In the genomic region with DNA sequence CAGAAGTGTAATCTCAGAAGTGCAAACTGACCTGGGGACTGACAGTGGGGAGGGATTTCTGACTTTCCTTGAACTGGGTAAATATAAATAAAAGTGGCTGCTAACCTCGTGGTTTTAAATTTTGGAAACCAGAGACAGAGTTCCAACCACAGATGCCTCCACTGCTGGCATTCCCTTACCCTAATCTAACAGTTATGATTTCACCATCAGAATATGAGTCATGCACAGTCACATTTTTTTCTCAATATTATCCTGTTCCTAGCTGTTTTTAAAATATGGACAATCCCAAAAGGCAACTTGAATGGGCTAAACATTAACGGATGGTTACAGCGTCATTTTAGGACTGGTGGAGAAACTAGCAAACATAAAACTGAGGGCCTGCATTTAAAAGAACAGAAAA, we compare ENCODE assay signal across 1 cellular context.
TF ChIP-seq lines count a peak whose summit lies in the region.

No MANE protein-coding gene starts in this region.

TF ChIP-seq in SK-N-SH treated with all-trans-retinoic acid at 6 μM for 48 hours, 23 proteins besides CTCF, POLR2A, EP300 and RAD21 (continued from another document):
- TF ChIP-seq, protein P1, sequence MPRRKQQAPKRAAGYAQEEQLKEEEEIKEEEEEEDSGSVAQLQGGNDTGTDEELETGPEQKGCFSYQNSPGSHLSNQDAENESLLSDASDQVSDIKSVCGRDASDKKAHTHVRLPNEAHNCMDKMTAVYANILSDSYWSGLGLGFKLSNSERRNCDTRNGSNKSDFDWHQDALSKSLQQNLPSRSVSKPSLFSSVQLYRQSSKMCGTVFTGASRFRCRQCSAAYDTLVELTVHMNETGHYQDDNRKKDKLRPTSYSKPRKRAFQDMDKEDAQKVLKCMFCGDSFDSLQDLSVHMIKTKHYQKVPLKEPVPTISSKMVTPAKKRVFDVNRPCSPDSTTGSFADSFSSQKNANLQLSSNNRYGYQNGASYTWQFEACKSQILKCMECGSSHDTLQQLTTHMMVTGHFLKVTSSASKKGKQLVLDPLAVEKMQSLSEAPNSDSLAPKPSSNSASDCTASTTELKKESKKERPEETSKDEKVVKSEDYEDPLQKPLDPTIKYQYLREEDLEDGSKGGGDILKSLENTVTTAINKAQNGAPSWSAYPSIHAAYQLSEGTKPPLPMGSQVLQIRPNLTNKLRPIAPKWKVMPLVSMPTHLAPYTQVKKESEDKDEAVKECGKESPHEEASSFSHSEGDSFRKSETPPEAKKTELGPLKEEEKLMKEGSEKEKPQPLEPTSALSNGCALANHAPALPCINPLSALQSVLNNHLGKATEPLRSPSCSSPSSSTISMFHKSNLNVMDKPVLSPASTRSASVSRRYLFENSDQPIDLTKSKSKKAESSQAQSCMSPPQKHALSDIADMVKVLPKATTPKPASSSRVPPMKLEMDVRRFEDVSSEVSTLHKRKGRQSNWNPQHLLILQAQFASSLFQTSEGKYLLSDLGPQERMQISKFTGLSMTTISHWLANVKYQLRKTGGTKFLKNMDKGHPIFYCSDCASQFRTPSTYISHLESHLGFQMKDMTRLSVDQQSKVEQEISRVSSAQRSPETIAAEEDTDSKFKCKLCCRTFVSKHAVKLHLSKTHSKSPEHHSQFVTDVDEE (CRISPR knock-in tag; IDR thresholded peaks at IDR 0.05), result no peak
- no peak for TF ChIP-seq ARNTL (CRISPR knock-in tag; IDR thresholded peaks at IDR 0.05; ENCODE audit: borderline replicate concordance, low read depth)
- TF ChIP-seq ZFP30 (CRISPR knock-in tag; IDR thresholded peaks at IDR 0.05), result no peak
- no peak for TF ChIP-seq CSDC2 (CRISPR knock-in tag; IDR thresholded peaks at IDR 0.05)
- no peak for TF ChIP-seq RARB (CRISPR knock-in tag; IDR thresholded peaks at IDR 0.05)
- no peak for TF ChIP-seq GLIS3 (CRISPR knock-in tag; IDR thresholded peaks at IDR 0.05)
- TF ChIP-seq TOX (CRISPR knock-in tag; IDR thresholded peaks at IDR 0.05; ENCODE audit: borderline replicate concordance), result no peak
- no peak for TF ChIP-seq OSR1 (CRISPR knock-in tag; IDR thresholded peaks at IDR 0.05)
- no peak for TF ChIP-seq PPARA (CRISPR knock-in tag; IDR thresholded peaks at IDR 0.05; ENCODE audit: borderline replicate concordance)
TF ChIP-seq in SK-N-SH treated with all-trans-retinoic acid at 6 μM for 48 hours: peak in this region for 0.
